14 cellular contexts compared by ENCODE assay signal in genomic region chr4:112751447-112751846, GRCh38.
DNase-seq lines count a peak whose midpoint lies in the region; TF ChIP-seq lines count a peak whose summit lies in the region.
"Had no signal": no experiment of that assay in that cellular context is flagged by ENCODE, and none has a peak within 500 bp of the region (broad histone marks: within the 10 kb centered on the region; RNA-seq: fewer than 3 reads in every experiment).

No MANE protein-coding gene starts in this region.

- peaks cover 6% of the 10 kb centered on the region for H3K27me3 Mint-ChIP-seq in endothelial cell (ENCODE audit: unreplicated experiment)

- TF ChIP-seq CTCF in endothelial cell (IDR thresholded peaks at IDR 0.05; ENCODE audit: unreplicated experiment), result no peak

- no peaks in the 10 kb centered on the region for H3K9me3 Mint-ChIP-seq in endothelial cell (ENCODE audit: unreplicated experiment)

- H3K4me3 Mint-ChIP-seq in endothelial cell (ENCODE audit: unreplicated experiment), result no peak overlapping the region

- H3K79me2 ChIP-seq in mesendoderm (ENCODE audit: control insufficient read depth, insufficient read depth, low read length), result peaks cover 12% of the 10 kb centered on the region

- peak overlapping the region; percentile 84 for H3K9ac ChIP-seq in mesendoderm (ENCODE audit: low read length)

- H2BK15ac ChIP-seq in mesendoderm (replicated peaks; ENCODE audit: low read depth), result no peak overlapping the region

- DNase-seq in ELF-1 (ENCODE audit: low read depth, low spot score), result peak; percentile 53
- peak; percentile 74 for DNase-seq in NCI-H82 (lab: John Stamatoyannopoulos, UW)
- peak; percentile 6 for DNase-seq in endothelial cell (ENCODE audit: low spot score)
- peak; percentile 99 for DNase-seq in mesendoderm
- DNase-seq in NCI-H2227 (lab: John Stamatoyannopoulos, UW; ENCODE audit: unreplicated experiment), result no peak
- DNase-seq in activated CD4-positive, CD25-positive, alpha-beta regulatory T cell (lab: John Stamatoyannopoulos, UW), result no peak
- no peak for DNase-seq in NCI-H1092 (lab: John Stamatoyannopoulos, UW)
- DNase-seq in AML-193 (lab: John Stamatoyannopoulos, UW), result no peak
- DNase-seq: DMS53, NCI-H1694, NCI-H2107, NCI-H446 had no signal

- WGBS in mesendoderm (ENCODE audit: extremely low coverage, insufficient coverage, low lambda C conversion rate), result no CpG with 5 or more reads among the region's 1 CpG

- no peak overlapping the region for H3K4me3 ChIP-seq in mesendoderm (ENCODE audit: low read length)
- H3K4me3 ChIP-seq: K562 had no signal

- H3K79me1 ChIP-seq in mesendoderm (ENCODE audit: low read length), result peaks cover 6% of the 10 kb centered on the region

- H2BK120ac ChIP-seq in mesendoderm (ENCODE audit: low read depth, low read length), result no peak overlapping the region

- peaks cover 4% of the 10 kb centered on the region for H3K36me3 Mint-ChIP-seq in endothelial cell (ENCODE audit: low read depth, unreplicated experiment)

- H2BK5ac ChIP-seq in mesendoderm (ENCODE audit: low read length), result peak overlapping the region; percentile 100

- H4K8ac ChIP-seq in mesendoderm (ENCODE audit: low read depth, low read length), result peak overlapping the region; percentile 99

- H3K4me1 ChIP-seq in mesendoderm (ENCODE audit: control insufficient read depth, low read depth, low read length), result peaks cover 17% of the 10 kb centered on the region

- H3K36me3 ChIP-seq in mesendoderm (ENCODE audit: control insufficient read depth, insufficient read depth, low read length), result no peaks in the 10 kb centered on the region

- H3K56ac ChIP-seq in mesendoderm (ENCODE audit: low read length), result peak overlapping the region; percentile 98

- H3K27ac Mint-ChIP-seq in endothelial cell (ENCODE audit: unreplicated experiment), result peak overlapping the region; percentile 95

- H3K4me2 ChIP-seq in mesendoderm (ENCODE audit: low read length), result no peak overlapping the region

- H3K27me3 ChIP-seq in mesendoderm (ENCODE audit: insufficient read depth, low read length, poor library complexity), result no peaks in the 10 kb centered on the region

- peak overlapping the region; percentile 99 for H3K4ac ChIP-seq in mesendoderm (ENCODE audit: low read depth, low read length)

- no peak overlapping the region for H2AK5ac ChIP-seq in mesendoderm (ENCODE audit: low read length)

- H4K5ac ChIP-seq in mesendoderm (ENCODE audit: low read length), result no peak overlapping the region

- no peak overlapping the region for H3K23ac ChIP-seq in mesendoderm (ENCODE audit: low read length)

- peaks cover 62% of the 10 kb centered on the region for H3K4me1 Mint-ChIP-seq in endothelial cell (ENCODE audit: unreplicated experiment)

- peak overlapping the region; percentile 100 for H3K18ac ChIP-seq in mesendoderm (ENCODE audit: low read length)

- H3K27ac ChIP-seq in mesendoderm (ENCODE audit: low read depth, low read length), result peak overlapping the region; percentile 100
- H3K27ac ChIP-seq: C4-2B had no signal

Comparison
In these comparisons a context has a peak if more than half of its experiments do, and no peak if none do; other contexts are left out.
1. DNase-seq: peak in ELF-1 (single experiment), NCI-H82 (single experiment), endothelial cell (single experiment) and mesendoderm (single experiment); none in NCI-H2227 (single experiment), activated CD4-positive, CD25-positive, alpha-beta regulatory T cell (0 of 4), NCI-H1092 (single experiment) and AML-193 (0 of 2).